In genomic region chr12:91931110-91931509, GRCh38 we compare ENCODE assay signal across 13 cellular contexts.
DNase-seq lines count a peak whose midpoint lies in the region; ATAC-seq, FAIRE-seq and TF ChIP-seq lines count a peak whose summit lies in the region.
"Had no signal": no experiment of that assay in that cellular context is flagged by ENCODE, and none has a peak within 500 bp of the region (broad histone marks: within the 10 kb centered on the region; RNA-seq: fewer than 3 reads in every experiment).

No MANE protein-coding gene starts in this region.

- no peaks in the 10 kb centered on the region for H3K27me3 ChIP-seq in gastroesophageal sphincter
- H3K27me3 ChIP-seq in small intestine (ENCODE audit: control insufficient read depth in 2 of 2, insufficient read depth in 2 of 2, low read length in 2 of 2): no peaks in the 10 kb centered on the region
- H3K27me3 ChIP-seq: neutrophil had no signal

- H3K27ac Mint-ChIP-seq in activated CD4-positive, alpha-beta T cell treated with anti-CD3 and anti-CD28 coated beads, Interleukin-2, amount 10 ng/mL, durations not matched to agents 7 days and 5 days: no peak overlapping the region
- H3K27ac Mint-ChIP-seq in T-helper 2 cell treated with Interferon-gamma antibody and Interleukin-4, amounts not matched to agents 5 μg/mL and 100 μg/mL, for 36 hours: no peak overlapping the region

- H3K4me1 ChIP-seq in gastroesophageal sphincter (peaks cover 0 to 6% (median 4%) of the 10 kb centered on the region in 3 donors), small intestine (ENCODE audit: control insufficient read depth in 2 of 2, insufficient read depth in 1 of 2, low read depth in 1 of 2, low read length in 1 of 2) (no peaks in the 10 kb centered on the region)

- no peaks in the 10 kb centered on the region for H3K36me3 Mint-ChIP-seq in activated CD4-positive, alpha-beta T cell treated with anti-CD3 and anti-CD28 coated beads, Interleukin-2, amount 10 ng/mL, durations not matched to agents 7 days and 5 days (ENCODE audit: low read depth)
- H3K36me3 Mint-ChIP-seq in T-helper 2 cell treated with Interferon-gamma antibody and Interleukin-4, amounts not matched to agents 5 μg/mL and 100 μg/mL, for 36 hours (ENCODE audit: low read depth): no peaks in the 10 kb centered on the region
- H3K36me3 Mint-ChIP-seq: T-cell had no signal

- FAIRE-seq in small intestine (lab: Jason Lieb, UNC): no peak

- TF ChIP-seq EP300 in gastroesophageal sphincter (IDR thresholded peaks at IDR 0.05): no peak

- POLR2A ChIA-PET in activated CD4-positive, alpha-beta T cell treated with anti-CD3 and anti-CD28 coated beads, Interleukin-2, amount 10 ng/mL, durations not matched to agents 7 days and 5 days (lab: Charles Lee): no interaction called here

- H3K36me3 ChIP-seq in gastroesophageal sphincter (no peaks in the 10 kb centered on the region), small intestine (ENCODE audit: control insufficient read depth in 2 of 2, insufficient read depth in 2 of 2, low read length in 2 of 2) (no peaks in the 10 kb centered on the region)
- H3K36me3 ChIP-seq: neutrophil had no signal

- no peak overlapping the region for H3K4me3 Mint-ChIP-seq in activated CD4-positive, alpha-beta T cell treated with anti-CD3 and anti-CD28 coated beads, Interleukin-2, amount 10 ng/mL, durations not matched to agents 7 days and 5 days
- H3K4me3 Mint-ChIP-seq in T-helper 2 cell treated with Interferon-gamma antibody and Interleukin-4, amounts not matched to agents 5 μg/mL and 100 μg/mL, for 36 hours: no peak overlapping the region
- H3K4me3 Mint-ChIP-seq: T-cell had no signal

- TF ChIP-seq POLR2A in gastroesophageal sphincter (IDR thresholded peaks at IDR 0.05): no peak

- H3K9me3 Mint-ChIP-seq in activated CD4-positive, alpha-beta T cell treated with anti-CD3 and anti-CD28 coated beads, Interleukin-2, amount 10 ng/mL, durations not matched to agents 7 days and 5 days: peaks cover 2% of the 10 kb centered on the region
- H3K9me3 Mint-ChIP-seq in T-helper 2 cell treated with Interferon-gamma antibody and Interleukin-4, amounts not matched to agents 5 μg/mL and 100 μg/mL, for 36 hours: peaks cover 5% of the 10 kb centered on the region

- no peak for TF ChIP-seq CTCF in gastroesophageal sphincter (IDR thresholded peaks at IDR 0.05)

- 20 to 44% methylated on average over 2 of the region's 2 CpGs for WGBS in gastroesophageal sphincter (ENCODE audit: low coverage in 1 of 2), 2 donors
- WGBS in small intestine, 3 donors: 13 to 28% (median 16%) methylated on average over 2 of the region's 2 CpGs

- H3K9me3 ChIP-seq in gastroesophageal sphincter (no peaks in the 10 kb centered on the region), small intestine (ENCODE audit: control insufficient read depth, low read depth) (no peaks in the 10 kb centered on the region)
- H3K9me3 ChIP-seq: neutrophil had no signal

- ATAC-seq in gastroesophageal sphincter: peak; percentile 61
- no peak for ATAC-seq in HG03159 (IDR thresholded peaks at IDR 0.05; ENCODE audit: unreplicated experiment)
- ATAC-seq: T-cell had no signal

- CTCF ChIA-PET in activated CD4-positive, alpha-beta T cell treated with anti-CD3 and anti-CD28 coated beads, Interleukin-2, amount 10 ng/mL, durations not matched to agents 7 days and 5 days (lab: Charles Lee): interaction anchor here (0.8 to 2.0 kb wide), 5 partner anchors 11 to 32 kb away, joined by 3 to 4 read pairs (median 3); no protein-coding TSS in a partner anchor

- H3K4me1 Mint-ChIP-seq in activated CD4-positive, alpha-beta T cell treated with anti-CD3 and anti-CD28 coated beads, Interleukin-2, amount 10 ng/mL, durations not matched to agents 7 days and 5 days: no peaks in the 10 kb centered on the region
- H3K4me1 Mint-ChIP-seq in T-helper 2 cell treated with Interferon-gamma antibody and Interleukin-4, amounts not matched to agents 5 μg/mL and 100 μg/mL, for 36 hours (ENCODE audit: low read depth): no peaks in the 10 kb centered on the region

- no peak overlapping the region for H3K4me3 ChIP-seq in gastroesophageal sphincter
- no peak overlapping the region for H3K4me3 ChIP-seq in small intestine (ENCODE audit: low read depth in 1 of 2, low read length in 2 of 2)

- H3K27me3 Mint-ChIP-seq in activated CD4-positive, alpha-beta T cell treated with anti-CD3 and anti-CD28 coated beads, Interleukin-2, amount 10 ng/mL, durations not matched to agents 7 days and 5 days: no peaks in the 10 kb centered on the region
- no peaks in the 10 kb centered on the region for H3K27me3 Mint-ChIP-seq in T-helper 2 cell treated with Interferon-gamma antibody and Interleukin-4, amounts not matched to agents 5 μg/mL and 100 μg/mL, for 36 hours (ENCODE audit: low read depth)
- H3K27me3 Mint-ChIP-seq: T-cell had no signal

- no peak overlapping the region for H3K27ac ChIP-seq in gastroesophageal sphincter
- no peak overlapping the region for H3K27ac ChIP-seq in small intestine (ENCODE audit: low read depth in 1 of 2, low read length in 1 of 2)
- H3K27ac ChIP-seq: neutrophil had no signal

- DNase-seq in DMS53 treated with DMSO at 0.1 percent for 48 hours (lab: John Stamatoyannopoulos, UW; ENCODE audit: unreplicated experiment) (peak; percentile 64), NCI-H69 (lab: John Stamatoyannopoulos, UW) (peak; percentile 71), small intestine (peak; percentile 36)
- DNase-seq in activated naive CD4-positive, alpha-beta T cell (lab: John Stamatoyannopoulos, UW): no peak
- DNase-seq in activated CD4-positive, alpha-beta T cell treated with anti-CD3 and anti-CD28 coated beads, Interleukin-2, amount 10 ng/mL, durations not matched to agents 7 days and 5 days: no peak
- DNase-seq in T-helper 2 cell treated with Interferon-gamma antibody and Interleukin-4, amounts not matched to agents 5 μg/mL and 100 μg/mL, for 36 hours (ENCODE audit: low spot score): no peak
- DNase-seq: activated CD4-positive, alpha-beta T cell treated with anti-CD3 and anti-CD28 coated beads, Interleukin-2, amount 50 U/mL, for 4 hours; activated gamma-delta T cell; NCI-H1417; T-cell had no signal

Comparison
In these comparisons a context has a peak if more than half of its experiments do, and no peak if none do; other contexts are left out.
1. DNase-seq: peak in DMS53 treated with DMSO at 0.1 percent for 48 hours (single experiment), NCI-H69 (single experiment) and small intestine (single experiment); none in activated naive CD4-positive, alpha-beta T cell (0 of 4), activated CD4-positive, alpha-beta T cell treated with anti-CD3 and anti-CD28 coated beads, Interleukin-2, amount 10 ng/mL, durations not matched to agents 7 days and 5 days (single experiment) and T-helper 2 cell treated with Interferon-gamma antibody and Interleukin-4, amounts not matched to agents 5 μg/mL and 100 μg/mL, for 36 hours (single experiment).